Comparison of ENCODE assay signal across 1 cellular context in the genomic region with DNA sequence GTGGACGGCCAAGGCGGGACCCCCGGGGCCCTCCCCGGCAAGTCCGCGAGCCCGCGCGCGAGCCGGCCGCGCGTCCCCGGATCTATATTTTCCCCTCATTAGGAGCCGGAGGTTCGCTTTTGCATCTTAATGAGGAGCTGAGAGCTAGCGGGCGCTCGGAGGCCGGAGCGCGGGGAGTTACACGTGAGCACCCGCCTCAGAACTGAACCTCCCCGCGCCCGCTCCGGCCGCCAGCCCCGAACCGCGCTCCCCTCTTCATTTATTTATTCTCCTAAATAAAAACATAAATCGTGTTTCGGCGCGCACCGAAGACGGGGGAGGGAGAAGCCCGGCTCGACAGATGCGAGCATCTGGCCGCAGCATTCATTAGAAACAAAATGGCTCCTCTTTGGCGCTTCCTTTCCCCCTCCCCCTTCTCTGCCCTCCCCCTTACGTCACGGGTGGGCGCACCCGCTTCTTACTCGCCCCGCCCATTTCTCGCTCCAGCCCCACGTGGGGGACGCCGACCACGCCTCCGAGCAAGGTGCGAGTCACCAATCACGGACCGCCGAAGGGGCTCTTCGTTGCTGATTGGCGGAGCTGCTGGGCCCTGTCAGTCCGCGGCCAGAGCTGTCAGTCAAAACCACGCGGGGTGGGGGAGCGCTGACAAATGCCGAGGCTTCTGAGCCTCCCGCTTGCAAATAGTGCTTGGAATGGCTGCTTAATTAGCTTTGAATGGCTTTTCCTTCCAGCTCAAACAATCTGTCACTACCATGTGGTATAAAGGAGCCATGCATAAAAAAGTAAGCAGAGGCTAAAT.
TF ChIP-seq lines count a peak whose summit lies in the region.

No MANE protein-coding gene starts in this region.

TF ChIP-seq in HepG2, 621 proteins besides CTCF, POLR2A, EP300 and RAD21 (continued from another document and continues in another):
- TF ChIP-seq, protein P1, sequence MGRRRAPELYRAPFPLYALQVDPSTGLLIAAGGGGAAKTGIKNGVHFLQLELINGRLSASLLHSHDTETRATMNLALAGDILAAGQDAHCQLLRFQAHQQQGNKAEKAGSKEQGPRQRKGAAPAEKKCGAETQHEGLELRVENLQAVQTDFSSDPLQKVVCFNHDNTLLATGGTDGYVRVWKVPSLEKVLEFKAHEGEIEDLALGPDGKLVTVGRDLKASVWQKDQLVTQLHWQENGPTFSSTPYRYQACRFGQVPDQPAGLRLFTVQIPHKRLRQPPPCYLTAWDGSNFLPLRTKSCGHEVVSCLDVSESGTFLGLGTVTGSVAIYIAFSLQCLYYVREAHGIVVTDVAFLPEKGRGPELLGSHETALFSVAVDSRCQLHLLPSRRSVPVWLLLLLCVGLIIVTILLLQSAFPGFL (CRISPR knock-in tag; IDR thresholded peaks at IDR 0.05) = no peak
- TF ChIP-seq HNF4G (IDR thresholded peaks at IDR 0.05; ENCODE audit: borderline replicate concordance, low read depth, low read length) (peak; percentile 37; the same call in 1 of the 2 replicates), HNF4G (CRISPR knock-in tag; IDR thresholded peaks at IDR 0.05; ENCODE audit: borderline replicate concordance, low read depth) (no peak), MED13 (CRISPR knock-in tag; IDR thresholded peaks at IDR 0.05) (no peak), PTBP1 (IDR thresholded peaks at IDR 0.05; ENCODE audit: low read depth, low read length, poor library complexity, severe bottlenecking) (no peak), IRF2 (CRISPR knock-in tag; IDR thresholded peaks at IDR 0.05) (peak; percentile 60; the same call in 1 of the 2 replicates), SCMH1 (CRISPR knock-in tag; IDR thresholded peaks at IDR 0.05; ENCODE audit: borderline replicate concordance) (no peak), ZNF101 (CRISPR knock-in tag; IDR thresholded peaks at IDR 0.05; ENCODE audit: borderline replicate concordance, low read depth) (no peak), SP2 (CRISPR knock-in tag; IDR thresholded peaks at IDR 0.05) (peak; percentile 55; the same call in 1 of the 2 replicates), CAMTA2 (CRISPR knock-in tag; IDR thresholded peaks at IDR 0.05; ENCODE audit: borderline replicate concordance) (no peak), ZNF563 (CRISPR knock-in tag; IDR thresholded peaks at IDR 0.05) (no peak), ADNP (CRISPR knock-in tag; IDR thresholded peaks at IDR 0.05) (no peak), SMARCC2 (IDR thresholded peaks at IDR 0.05) (no peak), ZBTB8A (CRISPR knock-in tag; IDR thresholded peaks at IDR 0.05; ENCODE audit: borderline replicate concordance, low read depth) (no peak), ZNF30 (CRISPR knock-in tag; IDR thresholded peaks at IDR 0.05) (no peak), TARDBP (CRISPR knock-in tag; IDR thresholded peaks at IDR 0.05) (peak; percentile 86), SMC3 (IDR thresholded peaks at IDR 0.05; ENCODE audit: low read length) (no peak), SNAI1 (CRISPR knock-in tag; IDR thresholded peaks at IDR 0.05; ENCODE audit: borderline replicate concordance) (no peak), ZNF709 (CRISPR knock-in tag; IDR thresholded peaks at IDR 0.05) (no peak), KLF6 (CRISPR knock-in tag; IDR thresholded peaks at IDR 0.05) (0 out of 2 replicates have a peak, but pooled peaks have one; percentile 59), ZNF24 (IDR thresholded peaks at IDR 0.05) (no peak), NR1H2 (CRISPR knock-in tag; IDR thresholded peaks at IDR 0.05; ENCODE audit: borderline replicate concordance, low read depth) (no peak), EZH2 (conservative IDR thresholded peaks at IDR 0.05; ENCODE audit: low read depth, low read length) (no peak), EEA1 (CRISPR knock-in tag; IDR thresholded peaks at IDR 0.05; ENCODE audit: borderline replicate concordance) (no peak)
- TF ChIP-seq, protein P2, sequence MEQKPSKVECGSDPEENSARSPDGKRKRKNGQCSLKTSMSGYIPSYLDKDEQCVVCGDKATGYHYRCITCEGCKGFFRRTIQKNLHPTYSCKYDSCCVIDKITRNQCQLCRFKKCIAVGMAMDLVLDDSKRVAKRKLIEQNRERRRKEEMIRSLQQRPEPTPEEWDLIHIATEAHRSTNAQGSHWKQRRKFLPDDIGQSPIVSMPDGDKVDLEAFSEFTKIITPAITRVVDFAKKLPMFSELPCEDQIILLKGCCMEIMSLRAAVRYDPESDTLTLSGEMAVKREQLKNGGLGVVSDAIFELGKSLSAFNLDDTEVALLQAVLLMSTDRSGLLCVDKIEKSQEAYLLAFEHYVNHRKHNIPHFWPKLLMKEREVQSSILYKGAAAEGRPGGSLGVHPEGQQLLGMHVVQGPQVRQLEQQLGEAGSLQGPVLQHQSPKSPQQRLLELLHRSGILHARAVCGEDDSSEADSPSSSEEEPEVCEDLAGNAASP (CRISPR knock-in tag; IDR thresholded peaks at IDR 0.05; ENCODE audit: borderline replicate concordance) = peak; percentile 37
- TF ChIP-seq, protein P3, sequence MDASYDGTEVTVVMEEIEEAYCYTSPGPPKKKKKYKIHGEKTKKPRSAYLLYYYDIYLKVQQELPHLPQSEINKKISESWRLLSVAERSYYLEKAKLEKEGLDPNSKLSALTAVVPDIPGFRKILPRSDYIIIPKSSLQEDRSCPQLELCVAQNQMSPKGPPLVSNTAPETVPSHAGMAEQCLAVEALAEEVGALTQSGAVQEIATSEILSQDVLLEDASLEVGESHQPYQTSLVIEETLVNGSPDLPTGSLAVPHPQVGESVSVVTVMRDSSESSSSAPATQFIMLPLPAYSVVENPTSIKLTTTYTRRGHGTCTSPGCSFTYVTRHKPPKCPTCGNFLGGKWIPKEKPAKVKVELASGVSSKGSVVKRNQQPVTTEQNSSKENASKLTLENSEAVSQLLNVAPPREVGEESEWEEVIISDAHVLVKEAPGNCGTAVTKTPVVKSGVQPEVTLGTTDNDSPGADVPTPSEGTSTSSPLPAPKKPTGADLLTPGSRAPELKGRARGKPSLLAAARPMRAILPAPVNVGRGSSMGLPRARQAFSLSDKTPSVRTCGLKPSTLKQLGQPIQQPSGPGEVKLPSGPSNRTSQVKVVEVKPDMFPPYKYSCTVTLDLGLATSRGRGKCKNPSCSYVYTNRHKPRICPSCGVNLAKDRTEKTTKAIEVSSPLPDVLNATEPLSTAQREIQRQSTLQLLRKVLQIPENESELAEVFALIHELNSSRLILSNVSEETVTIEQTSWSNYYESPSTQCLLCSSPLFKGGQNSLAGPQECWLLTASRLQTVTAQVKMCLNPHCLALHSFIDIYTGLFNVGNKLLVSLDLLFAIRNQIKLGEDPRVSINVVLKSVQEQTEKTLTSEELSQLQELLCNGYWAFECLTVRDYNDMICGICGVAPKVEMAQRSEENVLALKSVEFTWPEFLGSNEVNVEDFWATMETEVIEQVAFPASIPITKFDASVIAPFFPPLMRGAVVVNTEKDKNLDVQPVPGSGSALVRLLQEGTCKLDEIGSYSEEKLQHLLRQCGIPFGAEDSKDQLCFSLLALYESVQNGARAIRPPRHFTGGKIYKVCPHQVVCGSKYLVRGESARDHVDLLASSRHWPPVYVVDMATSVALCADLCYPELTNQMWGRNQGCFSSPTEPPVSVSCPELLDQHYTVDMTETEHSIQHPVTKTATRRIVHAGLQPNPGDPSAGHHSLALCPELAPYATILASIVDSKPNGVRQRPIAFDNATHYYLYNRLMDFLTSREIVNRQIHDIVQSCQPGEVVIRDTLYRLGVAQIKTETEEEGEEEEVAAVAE (CRISPR knock-in tag; IDR thresholded peaks at IDR 0.05; ENCODE audit: borderline replicate concordance) = 0 out of 2 replicates have a peak, but pooled peaks have one; percentile 26
- TF ChIP-seq, protein P4, sequence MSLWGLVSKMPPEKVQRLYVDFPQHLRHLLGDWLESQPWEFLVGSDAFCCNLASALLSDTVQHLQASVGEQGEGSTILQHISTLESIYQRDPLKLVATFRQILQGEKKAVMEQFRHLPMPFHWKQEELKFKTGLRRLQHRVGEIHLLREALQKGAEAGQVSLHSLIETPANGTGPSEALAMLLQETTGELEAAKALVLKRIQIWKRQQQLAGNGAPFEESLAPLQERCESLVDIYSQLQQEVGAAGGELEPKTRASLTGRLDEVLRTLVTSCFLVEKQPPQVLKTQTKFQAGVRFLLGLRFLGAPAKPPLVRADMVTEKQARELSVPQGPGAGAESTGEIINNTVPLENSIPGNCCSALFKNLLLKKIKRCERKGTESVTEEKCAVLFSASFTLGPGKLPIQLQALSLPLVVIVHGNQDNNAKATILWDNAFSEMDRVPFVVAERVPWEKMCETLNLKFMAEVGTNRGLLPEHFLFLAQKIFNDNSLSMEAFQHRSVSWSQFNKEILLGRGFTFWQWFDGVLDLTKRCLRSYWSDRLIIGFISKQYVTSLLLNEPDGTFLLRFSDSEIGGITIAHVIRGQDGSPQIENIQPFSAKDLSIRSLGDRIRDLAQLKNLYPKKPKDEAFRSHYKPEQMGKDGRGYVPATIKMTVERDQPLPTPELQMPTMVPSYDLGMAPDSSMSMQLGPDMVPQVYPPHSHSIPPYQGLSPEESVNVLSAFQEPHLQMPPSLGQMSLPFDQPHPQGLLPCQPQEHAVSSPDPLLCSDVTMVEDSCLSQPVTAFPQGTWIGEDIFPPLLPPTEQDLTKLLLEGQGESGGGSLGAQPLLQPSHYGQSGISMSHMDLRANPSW (CRISPR knock-in tag; IDR thresholded peaks at IDR 0.05; ENCODE audit: borderline replicate concordance) = no peak
- TF ChIP-seq, protein P5, sequence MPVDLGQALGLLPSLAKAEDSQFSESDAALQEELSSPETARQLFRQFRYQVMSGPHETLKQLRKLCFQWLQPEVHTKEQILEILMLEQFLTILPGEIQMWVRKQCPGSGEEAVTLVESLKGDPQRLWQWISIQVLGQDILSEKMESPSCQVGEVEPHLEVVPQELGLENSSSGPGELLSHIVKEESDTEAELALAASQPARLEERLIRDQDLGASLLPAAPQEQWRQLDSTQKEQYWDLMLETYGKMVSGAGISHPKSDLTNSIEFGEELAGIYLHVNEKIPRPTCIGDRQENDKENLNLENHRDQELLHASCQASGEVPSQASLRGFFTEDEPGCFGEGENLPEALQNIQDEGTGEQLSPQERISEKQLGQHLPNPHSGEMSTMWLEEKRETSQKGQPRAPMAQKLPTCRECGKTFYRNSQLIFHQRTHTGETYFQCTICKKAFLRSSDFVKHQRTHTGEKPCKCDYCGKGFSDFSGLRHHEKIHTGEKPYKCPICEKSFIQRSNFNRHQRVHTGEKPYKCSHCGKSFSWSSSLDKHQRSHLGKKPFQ (CRISPR knock-in tag; IDR thresholded peaks at IDR 0.05; ENCODE audit: insufficient replicate concordance) = peak; percentile 0
- TF ChIP-seq, protein P6, sequence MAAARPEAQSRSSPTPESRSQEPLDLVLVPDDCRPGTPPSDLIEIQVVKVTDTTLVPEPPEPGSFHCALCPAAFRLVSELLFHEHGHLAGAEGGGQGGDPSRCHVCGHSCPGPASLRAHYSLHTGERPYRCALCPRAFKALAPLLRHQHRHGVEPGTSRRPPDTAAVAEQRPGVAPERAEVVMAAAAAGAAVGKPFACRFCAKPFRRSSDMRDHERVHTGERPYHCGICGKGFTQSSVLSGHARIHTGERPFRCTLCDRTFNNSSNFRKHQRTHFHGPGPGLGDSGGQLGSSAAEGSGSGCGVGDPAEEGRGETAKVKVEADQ (CRISPR knock-in tag; IDR thresholded peaks at IDR 0.05; ENCODE audit: borderline replicate concordance) = no peak
- TF ChIP-seq, protein P7, sequence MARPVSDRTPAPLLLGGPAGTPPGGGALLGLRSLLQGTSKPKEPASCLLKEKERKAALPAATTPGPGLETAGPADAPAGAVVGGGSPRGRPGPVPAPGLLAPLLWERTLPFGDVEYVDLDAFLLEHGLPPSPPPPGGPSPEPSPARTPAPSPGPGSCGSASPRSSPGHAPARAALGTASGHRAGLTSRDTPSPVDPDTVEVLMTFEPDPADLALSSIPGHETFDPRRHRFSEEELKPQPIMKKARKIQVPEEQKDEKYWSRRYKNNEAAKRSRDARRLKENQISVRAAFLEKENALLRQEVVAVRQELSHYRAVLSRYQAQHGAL (CRISPR knock-in tag; IDR thresholded peaks at IDR 0.05; ENCODE audit: not compliant biosample characterization) = no peak
- TF ChIP-seq, protein P8, sequence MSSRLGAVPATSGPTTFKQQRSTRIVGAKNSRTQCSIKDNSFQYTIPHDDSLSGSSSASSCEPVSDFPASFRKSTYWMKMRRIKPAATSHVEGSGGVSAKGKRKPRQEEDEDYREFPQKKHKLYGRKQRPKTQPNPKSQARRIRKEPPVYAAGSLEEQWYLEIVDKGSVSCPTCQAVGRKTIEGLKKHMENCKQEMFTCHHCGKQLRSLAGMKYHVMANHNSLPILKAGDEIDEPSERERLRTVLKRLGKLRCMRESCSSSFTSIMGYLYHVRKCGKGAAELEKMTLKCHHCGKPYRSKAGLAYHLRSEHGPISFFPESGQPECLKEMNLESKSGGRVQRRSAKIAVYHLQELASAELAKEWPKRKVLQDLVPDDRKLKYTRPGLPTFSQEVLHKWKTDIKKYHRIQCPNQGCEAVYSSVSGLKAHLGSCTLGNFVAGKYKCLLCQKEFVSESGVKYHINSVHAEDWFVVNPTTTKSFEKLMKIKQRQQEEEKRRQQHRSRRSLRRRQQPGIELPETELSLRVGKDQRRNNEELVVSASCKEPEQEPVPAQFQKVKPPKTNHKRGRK (CRISPR knock-in tag; IDR thresholded peaks at IDR 0.05) = no peak
- TF ChIP-seq, protein P9, sequence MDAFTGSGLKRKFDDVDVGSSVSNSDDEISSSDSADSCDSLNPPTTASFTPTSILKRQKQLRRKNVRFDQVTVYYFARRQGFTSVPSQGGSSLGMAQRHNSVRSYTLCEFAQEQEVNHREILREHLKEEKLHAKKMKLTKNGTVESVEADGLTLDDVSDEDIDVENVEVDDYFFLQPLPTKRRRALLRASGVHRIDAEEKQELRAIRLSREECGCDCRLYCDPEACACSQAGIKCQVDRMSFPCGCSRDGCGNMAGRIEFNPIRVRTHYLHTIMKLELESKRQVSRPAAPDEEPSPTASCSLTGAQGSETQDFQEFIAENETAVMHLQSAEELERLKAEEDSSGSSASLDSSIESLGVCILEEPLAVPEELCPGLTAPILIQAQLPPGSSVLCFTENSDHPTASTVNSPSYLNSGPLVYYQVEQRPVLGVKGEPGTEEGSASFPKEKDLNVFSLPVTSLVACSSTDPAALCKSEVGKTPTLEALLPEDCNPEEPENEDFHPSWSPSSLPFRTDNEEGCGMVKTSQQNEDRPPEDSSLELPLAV (CRISPR knock-in tag; conservative IDR thresholded peaks at IDR 0.05; ENCODE audit: low read depth) = no peak
- TF ChIP-seq, protein P10, sequence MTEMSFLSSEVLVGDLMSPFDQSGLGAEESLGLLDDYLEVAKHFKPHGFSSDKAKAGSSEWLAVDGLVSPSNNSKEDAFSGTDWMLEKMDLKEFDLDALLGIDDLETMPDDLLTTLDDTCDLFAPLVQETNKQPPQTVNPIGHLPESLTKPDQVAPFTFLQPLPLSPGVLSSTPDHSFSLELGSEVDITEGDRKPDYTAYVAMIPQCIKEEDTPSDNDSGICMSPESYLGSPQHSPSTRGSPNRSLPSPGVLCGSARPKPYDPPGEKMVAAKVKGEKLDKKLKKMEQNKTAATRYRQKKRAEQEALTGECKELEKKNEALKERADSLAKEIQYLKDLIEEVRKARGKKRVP (CRISPR knock-in tag; IDR thresholded peaks at IDR 0.05) = peak in 1 of 2 experiments; percentile 38; a peak in 1 of 4 replicates
- TF ChIP-seq, protein P11, sequence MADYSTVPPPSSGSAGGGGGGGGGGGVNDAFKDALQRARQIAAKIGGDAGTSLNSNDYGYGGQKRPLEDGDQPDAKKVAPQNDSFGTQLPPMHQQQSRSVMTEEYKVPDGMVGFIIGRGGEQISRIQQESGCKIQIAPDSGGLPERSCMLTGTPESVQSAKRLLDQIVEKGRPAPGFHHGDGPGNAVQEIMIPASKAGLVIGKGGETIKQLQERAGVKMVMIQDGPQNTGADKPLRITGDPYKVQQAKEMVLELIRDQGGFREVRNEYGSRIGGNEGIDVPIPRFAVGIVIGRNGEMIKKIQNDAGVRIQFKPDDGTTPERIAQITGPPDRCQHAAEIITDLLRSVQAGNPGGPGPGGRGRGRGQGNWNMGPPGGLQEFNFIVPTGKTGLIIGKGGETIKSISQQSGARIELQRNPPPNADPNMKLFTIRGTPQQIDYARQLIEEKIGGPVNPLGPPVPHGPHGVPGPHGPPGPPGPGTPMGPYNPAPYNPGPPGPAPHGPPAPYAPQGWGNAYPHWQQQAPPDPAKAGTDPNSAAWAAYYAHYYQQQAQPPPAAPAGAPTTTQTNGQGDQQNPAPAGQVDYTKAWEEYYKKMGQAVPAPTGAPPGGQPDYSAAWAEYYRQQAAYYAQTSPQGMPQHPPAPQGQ (CRISPR knock-in tag; IDR thresholded peaks at IDR 0.05; ENCODE audit: borderline replicate concordance) = no peak
